Comparison of ENCODE assay signal across 8 cellular contexts in the genomic region with DNA sequence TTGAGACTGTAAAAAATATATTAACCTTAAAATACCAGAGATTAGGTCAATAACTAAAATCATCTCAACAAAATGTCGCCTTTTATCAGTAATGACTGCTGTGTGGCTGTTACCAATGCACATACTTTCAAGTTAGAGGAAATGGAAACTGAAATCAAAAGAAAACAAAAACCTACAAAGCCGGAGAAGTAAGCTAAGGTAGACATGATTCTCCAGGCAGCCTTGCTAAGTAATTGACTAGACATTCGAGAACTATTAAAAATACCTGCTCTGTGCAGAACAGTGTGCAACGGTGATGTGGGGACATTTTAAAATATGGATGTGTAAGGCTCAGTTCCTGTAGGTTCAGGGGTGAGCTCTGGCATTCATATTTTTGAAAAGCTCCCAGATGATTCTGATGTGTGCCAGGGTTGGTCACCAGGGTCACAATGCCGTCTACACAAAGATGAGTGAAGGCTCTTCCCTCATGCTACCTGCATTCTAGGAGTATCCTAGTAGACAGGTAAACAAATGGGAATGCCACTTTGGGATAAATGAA. TPM values are rescaled to one million over a fixed set of nuclear protein-coding genes. Genes with fewer than 3 reads are reported as not detected.
DNase-seq lines count a peak whose midpoint lies in the region; ATAC-seq and TF ChIP-seq lines count a peak whose summit lies in the region.

No MANE protein-coding gene starts in this region.

- RAD21 ChIA-PET in HCT116 (lab: Charles Lee; ENCODE audit: low non-redundant PET in 1 of 2, low total read pairs in 2 of 2, uncharacterized antibody in 2 of 2, unreplicated experiment in 2 of 2), result interaction anchor here in 1 of 2 experiments (0.6 kb wide), 1 partner anchor 27 kb away, joined by 3 read pairs; no protein-coding TSS in a partner anchor

- peaks cover 6% of the 10 kb centered on the region; the same call in 1 of the 2 replicates for H3F3A ChIP-seq in PC-9 (ENCODE audit: insufficient read depth, low read depth)

- no peaks in the 10 kb centered on the region for H3K27me3 ChIP-seq in HCT116 (ENCODE audit: insufficient read depth, low read length)
- no peaks in the 10 kb centered on the region for H3K27me3 ChIP-seq in PC-9 (ENCODE audit: insufficient read depth, low read depth)
- no peaks in the 10 kb centered on the region for H3K27me3 ChIP-seq in parathyroid adenoma (ENCODE audit: control insufficient read depth, insufficient read depth, low read length)

- H3K36me3 ChIP-seq in HCT116 (ENCODE audit: control insufficient read depth in 1 of 2, insufficient read depth in 2 of 2, low read length in 2 of 2) (no peaks in the 10 kb centered on the region), PC-9 (ENCODE audit: low read depth) (no peaks in the 10 kb centered on the region), parathyroid adenoma (ENCODE audit: control insufficient read depth, insufficient read depth, low read length) (no peaks in the 10 kb centered on the region)

- TF ChIP-seq RAD21 in HCT116 (IDR thresholded peaks at IDR 0.05; ENCODE audit: low read depth), result no peak

- H3K9me3 ChIP-seq in HCT116 (ENCODE audit: control insufficient read depth in 1 of 2, insufficient read depth in 1 of 2, low read depth in 1 of 2, low read length in 2 of 2), result no peaks in the 10 kb centered on the region
- no peaks in the 10 kb centered on the region for H3K9me3 ChIP-seq in PC-9 (ENCODE audit: insufficient read depth, low read depth)
- no peaks in the 10 kb centered on the region for H3K9me3 ChIP-seq in parathyroid adenoma (ENCODE audit: control insufficient read depth, low read length)

- peak overlapping the region; percentile 63 for H2AFZ ChIP-seq in HCT116 (ENCODE audit: low read depth, low read length, poor library complexity, severe bottlenecking)
- H2AFZ ChIP-seq in PC-9, result no peak overlapping the region
- peak overlapping the region; percentile 77 for H2AFZ ChIP-seq in parathyroid adenoma

- no peak for ATAC-seq in HCT116

- CTCF ChIA-PET in HCT116 (lab: Charles Lee) (interaction anchor here (0.6 to 1.3 kb wide), 2 partner anchors 23 to 745 kb away, joined by 3 to 4 read pairs; no protein-coding TSS in a partner anchor), PC-9 (lab: Charles Lee) (interaction anchor here (0.5 to 1.0 kb wide), 3 partner anchors 16 to 36 kb away, joined by 3 to 8 read pairs (median 5); no protein-coding TSS in a partner anchor)

- peaks cover 0 to 25% of the 10 kb centered on the region in 2 experiments; a peak in 2 of 4 replicates for H3K4me1 ChIP-seq in HCT116 (ENCODE audit: control insufficient read depth in 1 of 2, insufficient read depth in 2 of 2, low read length in 2 of 2)
- peaks cover 16% of the 10 kb centered on the region for H3K4me1 ChIP-seq in PC-9 (replicated peaks; ENCODE audit: insufficient read depth)
- H3K4me1 ChIP-seq in parathyroid adenoma, result no peaks in the 10 kb centered on the region

- H3K9me2 ChIP-seq in HCT116 (ENCODE audit: insufficient read depth) (no peaks in the 10 kb centered on the region), PC-9 (ENCODE audit: insufficient read depth) (no peaks in the 10 kb centered on the region)

- H3K27ac ChIP-seq in HCT116 (ENCODE audit: low read depth, low read length) (no peak overlapping the region), PC-9 (no peak overlapping the region), epithelial cell of prostate (peak overlapping the region; percentile 43), parathyroid adenoma (peak overlapping the region; percentile 67)

- H3K4me3 ChIP-seq in GM12865 (ENCODE audit: low read depth, low read length) (peak overlapping the region; percentile 95), HCT116 (replicated peaks in 1 of 2; ENCODE audit: low read depth in 1 of 2, low read length in 2 of 2) (peak overlapping the region; percentile 35 to 54), PC-9 (no peak overlapping the region), parathyroid adenoma (ENCODE audit: low read depth, low read length) (peak overlapping the region; percentile 77)

- DNase-seq in GM12865 (ENCODE audit: low read depth) (peak; percentile 75), HCT116 (ENCODE audit: low read depth, low spot score) (no peak), PC-9 (no peak), epithelial cell of prostate (ENCODE audit: low read depth, low spot score) (no peak), mesenteric fat pad (ENCODE audit: low spot score) (no peak), DMS 273 (lab: John Stamatoyannopoulos, UW; ENCODE audit: unreplicated experiment) (no peak)
- DNase-seq in stimulated activated naive CD4-positive, alpha-beta T cell treated with Interleukin-2 at 50 U/mL for 16 hours (lab: John Stamatoyannopoulos, UW), result no peak

- H3K4me2 ChIP-seq in HCT116 (ENCODE audit: low read length), result peak overlapping the region; percentile 68
- peak overlapping the region; percentile 55; the same call in 1 of the 2 replicates for H3K4me2 ChIP-seq in PC-9
- H3K4me2 ChIP-seq in parathyroid adenoma (ENCODE audit: low read length), result peak overlapping the region; percentile 79

- no peak for TF ChIP-seq POLR2A in HCT116 (IDR thresholded peaks at IDR 0.05; ENCODE audit: borderline replicate concordance, extremely low read depth, insufficient read depth, insufficient read length)

- no peak for TF ChIP-seq CTCF in GM12865 (IDR thresholded peaks at IDR 0.05; ENCODE audit: insufficient read depth, low read depth, low read length, missing control alignments)
- TF ChIP-seq CTCF in HCT116 (IDR thresholded peaks at IDR 0.05 in 2 of 3, conservative IDR thresholded peaks at IDR 0.05 in 1 of 3; ENCODE audit: borderline replicate concordance in 1 of 3, insufficient read depth in 1 of 3, low read depth in 2 of 3, low read length in 2 of 3), result no peak
- TF ChIP-seq CTCF in PC-9 (conservative IDR thresholded peaks at IDR 0.05), result no peak
- no peak for TF ChIP-seq CTCF in parathyroid adenoma (IDR thresholded peaks at IDR 0.05)

- H4K20me1 ChIP-seq in HCT116 (ENCODE audit: insufficient read depth), result no peaks in the 10 kb centered on the region
- no peaks in the 10 kb centered on the region for H4K20me1 ChIP-seq in PC-9 (ENCODE audit: insufficient read depth)

- POLR2A ChIA-PET in HCT116 (lab: Charles Lee) (no interaction called here), PC-9 (lab: Charles Lee; ENCODE audit: unreplicated experiment) (interaction anchor here (0.5 to 0.7 kb wide), 2 partner anchors 10 to 615 kb away, joined by 3 to 32 read pairs; no protein-coding TSS in a partner anchor)

- H3K79me2 ChIP-seq in HCT116 (ENCODE audit: insufficient read depth, low read length) (no peaks in the 10 kb centered on the region), PC-9 (ENCODE audit: low read depth) (no peaks in the 10 kb centered on the region), parathyroid adenoma (no peaks in the 10 kb centered on the region)

- peak overlapping the region; percentile 37; the same call in 1 of the 2 replicates for H3K9ac ChIP-seq in HCT116 (ENCODE audit: low read length)
- peak overlapping the region; percentile 8 for H3K9ac ChIP-seq in parathyroid adenoma

- intact Hi-C loops in HCT116 (cut with micrococcal nuclease) (no loop called here), PC-9 (cut with micrococcal nuclease; ENCODE audit: unreplicated experiment) (no loop called here)

- BruUV-seq in HCT116 (replicated peaks; lab: Mats Ljungman, UMichigan) (no TSS peak), PC-9 (replicated peaks; lab: Mats Ljungman, UMichigan) (no TSS peak)

TF ChIP-seq in HCT116, 20 proteins besides CTCF, POLR2A, EP300 and RAD21:
- TF ChIP-seq ZBTB33 (IDR thresholded peaks at IDR 0.05; ENCODE audit: extremely low read depth, insufficient replicate concordance, low read length), result no peak
- TF ChIP-seq ZNF274 (IDR thresholded peaks at IDR 0.05; ENCODE audit: low read depth, low read length), result no peak
- TF ChIP-seq EZH2 (IDR thresholded peaks at IDR 0.05), result no peak
- TF ChIP-seq ZFX (IDR thresholded peaks at IDR 0.05), result no peak
- no peak for TF ChIP-seq TCF7L2 (IDR thresholded peaks at IDR 0.05; ENCODE audit: borderline replicate concordance, extremely low read depth, insufficient read depth, insufficient read length)
- no peak for TF ChIP-seq ELF1 (IDR thresholded peaks at IDR 0.05; ENCODE audit: borderline replicate concordance, low read depth)
TF ChIP-seq in HCT116: peak in this region for 0.

RNA-seq across cellular contexts. Expression of gene EPSTI1, which starts 0.6 kb away (rescaled TPM):
- 0.69 TPM for total RNA-seq in HCT116 (2021; ENCODE audit: unreplicated experiment)
- 0.24 and 0.52 TPM in 2 replicates for polyA plus RNA-seq in HCT116 (2012)
- total RNA-seq in PC-9 (2021), result 2.7 and 3.4 TPM in 2 replicates
- total RNA-seq in mesenteric fat pad, result 18.2 TPM

RNA-seq across cellular contexts. Expression of gene DNAJC15, which starts 30.7 kb away (rescaled TPM):
- 10.8 TPM for total RNA-seq in HCT116 (2021; ENCODE audit: unreplicated experiment)
- polyA plus RNA-seq in HCT116 (2012), result 11.8 and 14.6 TPM in 2 replicates
- total RNA-seq in PC-9 (2021), result 12.7 and 14.8 TPM in 2 replicates
- 19.5 TPM for total RNA-seq in mesenteric fat pad

Comparison
In these comparisons a context has a peak if more than half of its experiments do, and no peak if none do; other contexts are left out.
1. H3K27ac ChIP-seq: peak in epithelial cell of prostate (single experiment) and parathyroid adenoma (single experiment); none in HCT116 (single experiment) and PC-9 (single experiment).
2. Peak in every context shown above with its lines, with median percentiles within 50 percentile points of each other: H3K4me2 ChIP-seq.